In genomic region chr21:21612446-21612845, GRCh38 we compare ENCODE assay signal across 10 cellular contexts.
DNase-seq lines count a peak whose midpoint lies in the region; ATAC-seq and TF ChIP-seq lines count a peak whose summit lies in the region.
"Had no signal": no experiment of that assay in that cellular context is flagged by ENCODE, and none has a peak within 500 bp of the region (broad histone marks: within the 10 kb centered on the region; RNA-seq: fewer than 3 reads in every experiment).

No MANE protein-coding gene starts in this region.

- WGBS in transverse colon (ENCODE audit: low coverage in 1 of 2), 2 donors: 59 to 69% methylated on average over 3 of the region's 3 CpGs

- intact Hi-C loops in lower lobe of right lung (cut with DNase I): no loop called here
- intact Hi-C loops in transverse colon (cut with DNase I; ENCODE audit: low total_unique reads): no loop called here

- no peak overlapping the region for H3K4me3 ChIP-seq in lower lobe of right lung
- no peak overlapping the region for H3K4me3 ChIP-seq in transverse colon
- H3K4me3 ChIP-seq: tibial artery had no signal

- TF ChIP-seq EP300 in transverse colon (IDR thresholded peaks at IDR 0.05; ENCODE audit: low read depth): no peak

- H3K9me3 ChIP-seq in lower lobe of right lung (no peaks in the 10 kb centered on the region), transverse colon (no peaks in the 10 kb centered on the region)
- H3K9me3 ChIP-seq: tibial artery had no signal

- peak; percentile 11 to 39 for ATAC-seq in lower lobe of right lung
- ATAC-seq in HG03521 (IDR thresholded peaks at IDR 0.05; ENCODE audit: unreplicated experiment): no peak

- no peaks in the 10 kb centered on the region for H3K27me3 ChIP-seq in lower lobe of right lung (ENCODE audit: low read depth)
- H3K27me3 ChIP-seq in transverse colon: no peaks in the 10 kb centered on the region
- H3K27me3 ChIP-seq: tibial artery had no signal

- H3K4me1 ChIP-seq in lower lobe of right lung: no peaks in the 10 kb centered on the region
- H3K4me1 ChIP-seq in transverse colon: no peaks in the 10 kb centered on the region
- H3K4me1 ChIP-seq: tibial artery had no signal

- H3K27ac ChIP-seq in lower lobe of right lung (no peak overlapping the region), transverse colon (no peak overlapping the region)
- H3K27ac ChIP-seq: tibial artery had no signal

- in situ Hi-C loops in transverse colon (cut with MboI; ENCODE audit: low pct_ligation_motif_present in 1 of 4, low pct_unique_long_range_greater_than_20kb in 1 of 4, low sequenced_read_pairs in 3 of 4) (no loop called here), KBM-7 (cut with MboI; ENCODE audit: low pct_unique_long_range_greater_than_20kb, low sequenced_read_pairs) (no loop called here)

- TF ChIP-seq POLR2A in transverse colon (IDR thresholded peaks at IDR 0.05): no peak

- no peaks in the 10 kb centered on the region for H3K36me3 ChIP-seq in lower lobe of right lung
- H3K36me3 ChIP-seq in transverse colon: no peaks in the 10 kb centered on the region
- H3K36me3 ChIP-seq: tibial artery had no signal

- DNase-seq in COLO829 (ENCODE audit: low spot score) (peak; percentile 63), NCI-H226 (peak; percentile 82), dedifferentiated amniotic fluid mesenchymal stem cell (ENCODE audit: extremely low spot score) (peak; percentile 90), lower lobe of right lung (no peak), transverse colon (no peak), GM10266 (ENCODE audit: extremely low spot score) (no peak), KBM-7 (no peak)
- DNase-seq: DMS53, tibial artery had no signal

- TF ChIP-seq CTCF in lower lobe of right lung (IDR thresholded peaks at IDR 0.05) (no peak), transverse colon (IDR thresholded peaks at IDR 0.05) (no peak), GM10266 (IDR thresholded peaks at IDR 0.05; ENCODE audit: control insufficient read depth, insufficient read depth, low read depth, missing control alignments) (no peak)

Comparison
In these comparisons a context has a peak if more than half of its experiments do, and no peak if none do; other contexts are left out.
1. DNase-seq: peak in COLO829 (single experiment), NCI-H226 (single experiment) and dedifferentiated amniotic fluid mesenchymal stem cell (single experiment); none in lower lobe of right lung (single experiment), transverse colon (single experiment), GM10266 (single experiment) and KBM-7 (single experiment).